ENCODE assay signal across 15 cellular contexts in the genomic region with DNA sequence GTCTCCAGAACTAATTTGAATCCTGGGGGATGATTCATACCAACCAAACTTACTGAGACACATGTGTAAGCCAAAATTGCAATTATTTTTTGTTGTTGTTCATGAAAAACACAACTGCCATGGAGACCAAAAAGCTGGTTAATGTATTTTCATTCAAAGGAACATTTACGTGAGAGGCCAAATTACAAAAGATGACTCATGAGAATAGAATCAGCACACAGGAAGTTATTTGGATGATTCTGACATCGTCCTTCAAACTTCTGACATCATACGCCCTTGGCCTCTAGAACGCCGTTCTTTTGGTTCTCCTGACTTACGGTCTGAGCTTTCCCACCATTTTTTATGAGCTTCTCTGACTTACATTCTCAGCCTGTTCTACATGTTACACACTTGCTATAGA. TPM values are rescaled to one million over a fixed set of nuclear protein-coding genes. Genes with fewer than 3 reads are reported as not detected.
DNase-seq lines count a peak whose midpoint lies in the region; TF ChIP-seq lines count a peak whose summit lies in the region.
"Had no signal": no experiment of that assay in that cellular context is flagged by ENCODE, and none has a peak within 500 bp of the region (broad histone marks: within the 10 kb centered on the region; RNA-seq: fewer than 3 reads in every experiment).

No MANE protein-coding gene starts in this region.

- peak overlapping the region; percentile 56 for H3K27ac ChIP-seq in mesodermal cell (ENCODE audit: low read depth, low read length, severe bottlenecking)
- H3K27ac ChIP-seq: hepatocyte, lower lobe of right lung had no signal

- DNase-seq in AG10803 (ENCODE audit: low read depth) (peak; percentile 84), NCI-H226 (peak; percentile 50), dermis microvascular lymphatic vessel endothelial cell (ENCODE audit: low read depth in 2 of 2) (peak; percentile 10 to 69), GM13977 (ENCODE audit: low spot score) (no peak), D341Med (ENCODE audit: low spot score) (no peak), NCI-H1436 (lab: John Stamatoyannopoulos, UW) (no peak)
- DNase-seq in activated CD4-positive, alpha-beta T cell treated with anti-CD3 and anti-CD28 coated beads, Interleukin-2, amount 50 U/mL, for 48 hours, result no peak
- DNase-seq: activated naive CD4-positive, alpha-beta T cell; BE2C; cortex of kidney; lower lobe of right lung; NCI-H2029; nucleus accumbens had no signal

- H3K4me3 ChIP-seq in AG10803 (ENCODE audit: low read length) (no peak overlapping the region), mesodermal cell (ENCODE audit: extremely low read depth, insufficient read depth, low read length, poor library complexity, severe bottlenecking) (no peak overlapping the region)
- H3K4me3 ChIP-seq: hepatocyte, lower lobe of right lung had no signal

- in situ Hi-C loops in GM13977 (cut with MboI; ENCODE audit: low pct_unique_long_range_greater_than_20kb, low sequenced_read_pairs, unreplicated experiment), result no loop called here

- H3K36me3 ChIP-seq in mesodermal cell (ENCODE audit: control insufficient read depth, insufficient read depth, low read length), result no peaks in the 10 kb centered on the region
- H3K36me3 ChIP-seq: BE2C, lower lobe of right lung had no signal

- TF ChIP-seq CTCF in AG10803 (conservative IDR thresholded peaks at IDR 0.05; ENCODE audit: low read length) (no peak), GM13977 (IDR thresholded peaks at IDR 0.05; ENCODE audit: extremely low read depth, insufficient read depth, missing control alignments) (no peak)

- peaks cover 12% of the 10 kb centered on the region for H3K9me3 ChIP-seq in mesodermal cell (ENCODE audit: control insufficient read depth, low read length)
- H3K9me3 ChIP-seq: lower lobe of right lung had no signal

- WGBS in mesodermal cell (ENCODE audit: insufficient coverage in 2 of 2), 2 experiments, result 89 to 91% methylated on average over 6 of the region's 6 CpGs

- peaks cover 16% of the 10 kb centered on the region for H3K4me1 ChIP-seq in mesodermal cell (ENCODE audit: control insufficient read depth, insufficient read depth, low read length, poor library complexity, severe bottlenecking)
- H3K4me1 ChIP-seq: BE2C had no signal

RNA-seq across cellular contexts. Expression of gene ZNF280D, which starts 3.0 kb away (rescaled TPM):
- 15.3 and 20.4 TPM in 2 replicates for total RNA-seq in dermis microvascular lymphatic vessel endothelial cell
- 4.9 TPM for polyA plus RNA-seq in mesodermal cell (2013, experiment 1 of 2)
- polyA plus RNA-seq in mesodermal cell (2013, experiment 2 of 2), result 6.2 TPM

Comparison
In these comparisons a context has a peak if more than half of its experiments do, and no peak if none do; other contexts are left out.
1. DNase-seq: peak in AG10803 (single experiment), NCI-H226 (single experiment) and dermis microvascular lymphatic vessel endothelial cell (2 of 2); none in GM13977 (single experiment), activated CD4-positive, alpha-beta T cell treated with anti-CD3 and anti-CD28 coated beads, Interleukin-2, amount 50 U/mL, for 48 hours (0 of 2), D341Med (single experiment) and NCI-H1436 (single experiment).